ENCODE assay signal across 9 cellular contexts in the genomic region with DNA sequence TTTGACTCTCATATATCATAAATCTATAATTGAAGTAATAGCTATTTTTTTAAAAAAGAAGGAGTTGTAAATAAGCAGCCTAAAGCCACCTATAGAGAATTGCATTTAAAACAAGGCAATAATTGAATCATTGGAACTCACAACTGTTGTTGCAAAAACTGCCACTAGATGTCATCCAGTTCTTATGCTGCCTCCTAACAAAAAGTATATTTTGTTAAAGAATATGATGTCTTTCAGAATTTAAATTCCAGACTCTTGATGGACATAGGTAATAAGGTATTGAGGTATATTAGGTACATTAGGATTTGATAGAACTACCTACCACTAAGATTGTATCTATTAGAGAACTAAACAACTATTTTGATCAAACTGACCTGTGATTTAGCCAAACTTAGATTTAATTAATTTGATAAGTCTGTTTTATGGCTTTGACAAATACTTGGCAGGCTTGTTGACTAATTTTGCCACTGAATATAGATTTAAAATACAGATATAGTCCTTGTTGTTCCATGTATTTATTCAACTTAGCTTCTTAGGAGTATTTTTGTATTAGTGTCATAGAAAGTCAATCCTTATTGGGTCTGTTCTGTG.
DNase-seq lines count a peak whose midpoint lies in the region; ATAC-seq and TF ChIP-seq lines count a peak whose summit lies in the region.
"Had no signal": no experiment of that assay in that cellular context is flagged by ENCODE, and none has a peak within 500 bp of the region (broad histone marks: within the 10 kb centered on the region; RNA-seq: fewer than 3 reads in every experiment).

No MANE protein-coding gene starts in this region.

- H3K4me1 ChIP-seq in GM23248 (ENCODE audit: insufficient read depth) (no peaks in the 10 kb centered on the region), tibial artery (no peaks in the 10 kb centered on the region)
- H3K4me1 ChIP-seq in CD8-positive, alpha-beta memory T cell (ENCODE audit: insufficient read depth, low read length) = no peaks in the 10 kb centered on the region

- H3K27me3 Mint-ChIP-seq in CD8-positive, alpha-beta memory T cell = no peaks in the 10 kb centered on the region

- H3K27me3 ChIP-seq in GM23248 (replicated peaks; ENCODE audit: insufficient read depth) = no peaks in the 10 kb centered on the region
- no peaks in the 10 kb centered on the region for H3K27me3 ChIP-seq in tibial artery
- H3K27me3 ChIP-seq in CD8-positive, alpha-beta memory T cell (ENCODE audit: insufficient read depth, low read length, poor library complexity, severe bottlenecking) = no peaks in the 10 kb centered on the region

- no peak overlapping the region for H3K27ac Mint-ChIP-seq in CD8-positive, alpha-beta memory T cell

- no peak for DNase-seq in AG10803 (ENCODE audit: low read depth)
- DNase-seq in GM23248 = peak; percentile 42
- DNase-seq in SK-MEL-5 (ENCODE audit: low read depth, low spot score) = peak; percentile 54
- peak; percentile 18 for DNase-seq in iPS-NIHi11 (ENCODE audit: low spot score)
- no peak for DNase-seq in tibial artery
- no peak for DNase-seq in activated naive CD4-positive, alpha-beta T cell (lab: John Stamatoyannopoulos, UW)
- no peak for DNase-seq in CD8-positive, alpha-beta memory T cell
- DNase-seq: activated T-cell treated with anti-CD3 and anti-CD28 coated beads for 4 hours had no signal

- H3K27ac ChIP-seq in GM23248 (no peak overlapping the region), tibial artery (no peak overlapping the region)
- no peak overlapping the region for H3K27ac ChIP-seq in CD8-positive, alpha-beta memory T cell (ENCODE audit: low read depth, low read length)

- H3K4me3 ChIP-seq in AG10803 (ENCODE audit: low read length) (no peak overlapping the region), GM23248 (no peak overlapping the region), tibial artery (no peak overlapping the region)
- H3K4me3 ChIP-seq in CD8-positive, alpha-beta memory T cell (ENCODE audit: low read length) = no peak overlapping the region

- H3K79me2 ChIP-seq in GM23248 (ENCODE audit: insufficient read depth) = no peaks in the 10 kb centered on the region

- H3K4me1 Mint-ChIP-seq in CD8-positive, alpha-beta memory T cell = no peaks in the 10 kb centered on the region

- CTCF ChIA-PET in CD8-positive, alpha-beta memory T cell (lab: Charles Lee) = no interaction called here

- peaks cover 4 to 9% (median 5%) of the 10 kb centered on the region in 5 donors for H3K9me3 Mint-ChIP-seq in CD8-positive, alpha-beta memory T cell

- no peaks in the 10 kb centered on the region for H3K9me2 ChIP-seq in GM23248 (ENCODE audit: insufficient read depth)

- H3K36me3 ChIP-seq in GM23248 (ENCODE audit: low read depth) = no peaks in the 10 kb centered on the region
- no peaks in the 10 kb centered on the region for H3K36me3 ChIP-seq in tibial artery
- no peaks in the 10 kb centered on the region for H3K36me3 ChIP-seq in CD8-positive, alpha-beta memory T cell (ENCODE audit: insufficient read depth, low read length)

- H3K36me3 Mint-ChIP-seq in CD8-positive, alpha-beta memory T cell = no peaks in the 10 kb centered on the region

- POLR2A ChIA-PET in CD8-positive, alpha-beta memory T cell (lab: Charles Lee) = no interaction called here

- H4K20me1 ChIP-seq in GM23248 (ENCODE audit: insufficient read depth) = no peaks in the 10 kb centered on the region

- H3K4me2 ChIP-seq in GM23248 (ENCODE audit: unreplicated experiment) = no peak overlapping the region

- TF ChIP-seq CTCF in AG10803 (conservative IDR thresholded peaks at IDR 0.05; ENCODE audit: low read length) (peak; percentile 37), tibial artery (IDR thresholded peaks at IDR 0.05) (peak in 1 of 2 experiments; percentile 28)

- H3K4me3 Mint-ChIP-seq in CD8-positive, alpha-beta memory T cell = no peak overlapping the region

- in situ Hi-C loops in GM23248 (cut with MboI) (no loop called here), SK-MEL-5 (cut with HindIII; ENCODE audit: low pct_unique_long_range_greater_than_20kb, low sequenced_read_pairs) (no loop called here)

- H3F3A ChIP-seq in GM23248 (ENCODE audit: insufficient read depth) = no peaks in the 10 kb centered on the region

- no peak for ATAC-seq in HG02970 (IDR thresholded peaks at IDR 0.05; ENCODE audit: low FRiP score, unreplicated experiment)

- intact Hi-C loops in tibial artery (cut with DNase I; ENCODE audit: low total_unique reads) = no loop called here

- H3K9ac ChIP-seq in GM23248 = no peak overlapping the region

- H3K9me3 ChIP-seq in GM23248 (ENCODE audit: low read depth) (no peaks in the 10 kb centered on the region), tibial artery (no peaks in the 10 kb centered on the region)
- no peaks in the 10 kb centered on the region for H3K9me3 ChIP-seq in CD8-positive, alpha-beta memory T cell (ENCODE audit: low read length)

- H2AFZ ChIP-seq in GM23248 = no peak overlapping the region

Comparison
In these comparisons a context has a peak if more than half of its experiments do, and no peak if none do; other contexts are left out.
1. DNase-seq: peak in GM23248 (single experiment), SK-MEL-5 (single experiment) and iPS-NIHi11 (single experiment); none in AG10803 (single experiment), tibial artery (0 of 2), activated naive CD4-positive, alpha-beta T cell (0 of 4) and CD8-positive, alpha-beta memory T cell (0 of 5).